Comparison of ENCODE assay signal across 4 cellular contexts in the genomic region with DNA sequence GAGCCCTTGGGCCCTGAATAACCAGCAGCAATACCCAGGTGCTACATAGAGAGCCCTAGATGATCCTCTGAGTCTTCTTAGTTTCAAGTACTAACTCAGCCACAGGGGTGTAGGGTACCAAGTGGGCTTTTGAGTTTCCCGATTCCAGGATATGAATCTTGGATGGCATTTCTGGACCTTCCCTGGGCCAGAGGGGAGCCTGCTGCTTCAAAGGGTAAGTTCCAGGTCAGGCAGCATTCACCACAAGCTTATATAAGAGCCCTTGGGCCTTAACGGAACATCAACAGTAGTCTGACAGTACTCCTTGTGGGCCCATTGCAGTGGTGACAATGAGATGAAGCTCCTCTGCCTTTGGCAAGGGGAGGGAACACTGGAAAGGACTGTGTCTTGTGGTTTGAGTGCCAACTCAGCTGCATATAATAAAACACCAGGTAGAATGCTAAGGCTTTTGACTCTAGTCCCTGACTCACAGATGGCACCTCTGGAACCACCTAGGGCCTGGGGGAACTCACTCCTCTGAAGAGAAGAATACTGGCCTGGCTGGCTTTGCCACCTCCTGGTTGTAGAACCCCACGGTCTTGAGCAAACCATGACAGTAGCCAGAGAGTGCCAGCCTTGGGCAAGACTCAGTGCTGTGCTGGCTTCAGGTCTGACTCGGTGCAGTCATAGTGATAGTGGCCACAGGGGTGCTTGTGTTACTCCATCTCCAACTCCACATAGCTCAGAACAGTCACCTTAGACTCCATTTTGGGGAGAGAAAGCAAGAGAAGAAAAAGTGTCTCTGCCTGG.
"Had no signal": no experiment of that assay in that cellular context is flagged by ENCODE, and none has a peak within 500 bp of the region (broad histone marks: within the 10 kb centered on the region; RNA-seq: fewer than 3 reads in every experiment).

No MANE protein-coding gene starts in this region.

- DNase-seq: IMR-90 had no signal

- H3K4me3 ChIP-seq: K562 had no signal

- H3K27ac ChIP-seq: HL-60 had no signal

- ATAC-seq: HepG2, K562 had no signal
